1 cellular context compared by ENCODE assay signal in genomic region chr14:99514552-99515300, GRCh38.
A peak's percentile ranks its signal among the peaks of the same experiment; 100 is the strongest.
TF ChIP-seq lines count a peak whose summit lies in the region.

No MANE protein-coding gene starts in this region.

TF ChIP-seq in GM12878, 131 proteins besides CTCF, POLR2A, EP300 and RAD21:
- TF ChIP-seq CHD4 (IDR thresholded peaks at IDR 0.05), result no peak
- TF ChIP-seq MYC (IDR thresholded peaks at IDR 0.05; ENCODE audit: insufficient read depth, insufficient read length, insufficient replicate concordance, low read length, severe bottlenecking), result no peak
- TF ChIP-seq POLR2AphosphoS5 (IDR thresholded peaks at IDR 0.05; ENCODE audit: low read length), result 0 out of 2 replicates have a peak, but pooled peaks have one; percentile 2
